ENCODE assay signal across 8 cellular contexts in genomic region chr2:55518846-55519167, GRCh38. TPM values are rescaled to one million over a fixed set of nuclear protein-coding genes. Genes with fewer than 3 reads are reported as not detected.
A peak's percentile ranks its signal among the peaks of the same experiment; 100 is the strongest.
DNase-seq lines count a peak whose midpoint lies in the region; ATAC-seq, FAIRE-seq and TF ChIP-seq lines count a peak whose summit lies in the region.

No MANE protein-coding gene starts in this region.

- H3K27me3 ChIP-seq in bronchial epithelial cell (ENCODE audit: control insufficient read depth, insufficient read depth, low read length): no peaks in the 10 kb centered on the region
- no peaks in the 10 kb centered on the region for H3K27me3 ChIP-seq in testis

- FAIRE-seq in bronchial epithelial cell (lab: Jason Lieb, UNC): no peak

- H3K36me3 ChIP-seq in bronchial epithelial cell (ENCODE audit: control insufficient read depth, insufficient read depth, low read length) (peaks cover 1% of the 10 kb centered on the region), testis (ENCODE audit: low read depth, missing control alignments) (no peaks in the 10 kb centered on the region)

- DNase-seq in NCI-H1417 (lab: John Stamatoyannopoulos, UW): peak in 2 of 3 experiments; percentile 82 to 88
- no peak for DNase-seq in NCI-H1417 treated with DMSO at 0.1 percent for 48 hours (lab: John Stamatoyannopoulos, UW)
- peak; percentile 20 for DNase-seq in NCI-H2081 treated with DMSO at 0.1 percent for 48 hours (lab: John Stamatoyannopoulos, UW)
- peak; percentile 8 for DNase-seq in bronchial epithelial cell (ENCODE audit: low read depth)
- DNase-seq in left kidney (ENCODE audit: low read depth, low spot score): peak; percentile 42
- no peak for DNase-seq in testis
- DNase-seq in stimulated activated CD4-positive, alpha-beta T cell treated with anti-CD3 and anti-CD28 coated beads, Interleukin-4, amount 100 ng/mL, for 1 hour: no peak

- H3K4me1 ChIP-seq in testis: peaks cover 11% of the 10 kb centered on the region

- H3K9me3 ChIP-seq in testis: no peaks in the 10 kb centered on the region

- TF ChIP-seq POLR2A in testis (IDR thresholded peaks at IDR 0.05): no peak

- peak overlapping the region; percentile 56 to 71 for H3K27ac ChIP-seq in testis

- H3K4me3 ChIP-seq in bronchial epithelial cell (ENCODE audit: low read depth, low read length) (peak overlapping the region; percentile 65), testis (peak overlapping the region; percentile 66 to 86)

- peak; percentile 16 for ATAC-seq in GM21723 (IDR thresholded peaks at IDR 0.05; ENCODE audit: unreplicated experiment)

- 6 to 7% methylated on average over 9 of the region's 9 CpGs for WGBS in testis, 2 donors

- intact Hi-C loops in testis (cut with DNase I; ENCODE audit: low total_unique reads): no loop called here

- TF ChIP-seq CTCF in bronchial epithelial cell (IDR thresholded peaks at IDR 0.05; ENCODE audit: insufficient read depth, low read length, severe bottlenecking) (no peak), testis (IDR thresholded peaks at IDR 0.05) (no peak)

RNA-seq across cellular contexts. Expression of gene CFAP36, which starts 0.7 kb away (rescaled TPM):
- total RNA-seq in bronchial epithelial cell (12.4 and 24.1 TPM in 2 replicates), testis (10 to 100 TPM; 35.4 to 39.9 TPM)
- 138 TPM for polyA plus RNA-seq in testis (ENCODE audit: insufficient read depth, low read depth, low replicate concordance)

Comparison
In these comparisons a context has a peak if more than half of its experiments do, and no peak if none do; other contexts are left out.
1. DNase-seq: peak in NCI-H1417 (2 of 3), NCI-H2081 treated with DMSO at 0.1 percent for 48 hours (single experiment), bronchial epithelial cell (single experiment) and left kidney (single experiment); none in NCI-H1417 treated with DMSO at 0.1 percent for 48 hours (single experiment), testis (single experiment) and stimulated activated CD4-positive, alpha-beta T cell treated with anti-CD3 and anti-CD28 coated beads, Interleukin-4, amount 100 ng/mL, for 1 hour (single experiment).